Comparison of ENCODE assay signal across 8 cellular contexts in genomic region chr3:134197681-134198261, GRCh38. TPM values are rescaled to one million over a fixed set of nuclear protein-coding genes. Genes with fewer than 3 reads are reported as not detected.
DNase-seq lines count a peak whose midpoint lies in the region; ATAC-seq and TF ChIP-seq lines count a peak whose summit lies in the region.

No MANE protein-coding gene starts in this region.

- H3K9me3 Mint-ChIP-seq in CD14-positive monocyte = peaks cover 4 to 8% (median 6%) of the 10 kb centered on the region in 7 donors
- peaks cover 4% of the 10 kb centered on the region for H3K9me3 Mint-ChIP-seq in activated CD4-positive, alpha-beta memory T cell treated with anti-CD3 and anti-CD28 coated beads for 36 hours

- CTCF ChIA-PET in activated CD4-positive, alpha-beta memory T cell treated with anti-CD3 and anti-CD28 coated beads for 36 hours (lab: Charles Lee) = interaction anchor here (0.6 to 6.5 kb wide), 12 partner anchors 12 to 289 kb away, joined by 3 to 53 read pairs (median 5); partner anchors contain the start of genes ANAPC13 and CEP63

- H3K4me3 Mint-ChIP-seq in CD14-positive monocyte = no peak overlapping the region
- no peak overlapping the region for H3K4me3 Mint-ChIP-seq in activated CD4-positive, alpha-beta memory T cell treated with anti-CD3 and anti-CD28 coated beads for 36 hours

- peaks cover 52% of the 10 kb centered on the region in 2 donors for H3K36me3 Mint-ChIP-seq in CD14-positive monocyte
- H3K36me3 Mint-ChIP-seq in activated CD4-positive, alpha-beta memory T cell treated with anti-CD3 and anti-CD28 coated beads for 36 hours = peaks cover 24% of the 10 kb centered on the region

- no peak overlapping the region for H3K4me3 ChIP-seq in choroid plexus epithelial cell (ENCODE audit: low read depth, low read length)
- H3K4me3 ChIP-seq in right lobe of liver = no peak overlapping the region
- no peak overlapping the region for H3K4me3 ChIP-seq in aorta (ENCODE audit: low read length in 2 of 2)

- intact Hi-C loops in CD14-positive monocyte (cut with micrococcal nuclease) = no loop called here
- intact Hi-C loops in right lobe of liver (cut with DNase I) = no loop called here
- intact Hi-C loops in aorta (cut with DNase I) = loop anchor here in 1 of 2 donors (5.0 kb wide), 2 partner anchors 275 to 295 kb away; no protein-coding TSS in a partner anchor
- intact Hi-C loops in activated CD4-positive, alpha-beta memory T cell treated with anti-CD3 and anti-CD28 coated beads for 36 hours (cut with micrococcal nuclease) = loop anchor here (1.0 to 5.0 kb wide), 3 partner anchors 15 to 277 kb away; no protein-coding TSS in a partner anchor

- ATAC-seq in GM18517 (IDR thresholded peaks at IDR 0.05; ENCODE audit: unreplicated experiment) (peak; percentile 85), right lobe of liver (peak; percentile 78 to 92 (median 80)), aorta (ENCODE audit: low FRiP score) (peak; percentile 79)

- TF ChIP-seq CTCF in CD14-positive monocyte (IDR thresholded peaks at IDR 0.05) = peak; percentile 70
- peak; percentile 74 for TF ChIP-seq CTCF in choroid plexus epithelial cell (conservative IDR thresholded peaks at IDR 0.05; ENCODE audit: low read depth, low read length)
- peak; percentile 69 to 81 (median 74) for TF ChIP-seq CTCF in right lobe of liver (IDR thresholded peaks at IDR 0.05)

- H3K4me1 ChIP-seq in right lobe of liver (no peaks in the 10 kb centered on the region), aorta (ENCODE audit: control insufficient read depth in 1 of 2, insufficient read depth in 2 of 2, low read length in 2 of 2) (no peaks in the 10 kb centered on the region)

- WGBS in right lobe of liver (ENCODE audit: insufficient coverage, low coverage, low lambda C conversion rate, missing lambda C conversion rate) = 0% methylated on average over 2 of the region's 2 CpGs
- 5 to 6% methylated on average over 2 of the region's 2 CpGs for WGBS in aorta, 2 donors

- H3K27me3 Mint-ChIP-seq in CD14-positive monocyte (ENCODE audit: low read depth in 3 of 3) = no peaks in the 10 kb centered on the region
- H3K27me3 Mint-ChIP-seq in activated CD4-positive, alpha-beta memory T cell treated with anti-CD3 and anti-CD28 coated beads for 36 hours = no peaks in the 10 kb centered on the region

- no peak overlapping the region for H3K27ac Mint-ChIP-seq in CD14-positive monocyte
- no peak overlapping the region for H3K27ac Mint-ChIP-seq in activated CD4-positive, alpha-beta memory T cell treated with anti-CD3 and anti-CD28 coated beads for 36 hours

- H3K27ac ChIP-seq in right lobe of liver (no peak overlapping the region), aorta (ENCODE audit: low read depth in 1 of 2, low read length in 2 of 2) (no peak overlapping the region)

- no peak for TF ChIP-seq POLR2A in right lobe of liver (IDR thresholded peaks at IDR 0.05)

- H3K36me3 ChIP-seq in right lobe of liver (peaks cover 0 to 5% (median 1%) of the 10 kb centered on the region in 4 donors), aorta (ENCODE audit: control insufficient read depth in 1 of 2, insufficient read depth in 2 of 2, low read length in 1 of 2) (peaks cover 4 to 6% of the 10 kb centered on the region in 2 donors)

- H3K27me3 ChIP-seq in right lobe of liver (no peaks in the 10 kb centered on the region), aorta (ENCODE audit: control insufficient read depth in 1 of 2, insufficient read depth in 2 of 2, low read length in 1 of 2) (no peaks in the 10 kb centered on the region)

- H3K4me1 Mint-ChIP-seq in CD14-positive monocyte = no peaks in the 10 kb centered on the region
- peaks cover 10% of the 10 kb centered on the region for H3K4me1 Mint-ChIP-seq in activated CD4-positive, alpha-beta memory T cell treated with anti-CD3 and anti-CD28 coated beads for 36 hours (ENCODE audit: low read depth)

- DNase-seq in CD14-positive monocyte (ENCODE audit: low spot score) (no peak), HT1080 (ENCODE audit: low read depth) (peak; percentile 78), OCI-M2 (lab: John Stamatoyannopoulos, UW; ENCODE audit: unreplicated experiment) (peak; percentile 6), choroid plexus epithelial cell (ENCODE audit: low read depth) (peak; percentile 81), right lobe of liver (no peak), aorta (no peak)
- no peak for DNase-seq in activated CD4-positive, alpha-beta memory T cell treated with anti-CD3 and anti-CD28 coated beads for 36 hours

- H3K9me3 ChIP-seq in right lobe of liver = no peaks in the 10 kb centered on the region
- H3K9me3 ChIP-seq in aorta (ENCODE audit: control insufficient read depth, low read length) = no peaks in the 10 kb centered on the region

- POLR2A ChIA-PET in activated CD4-positive, alpha-beta memory T cell treated with anti-CD3 and anti-CD28 coated beads for 36 hours (lab: Charles Lee) = interaction anchor here (0.6 kb wide), 1 partner anchor 281 kb away, joined by 5 read pairs; no protein-coding TSS in a partner anchor

RNA-seq across cellular contexts. Expression of gene RYK, which starts 52.9 kb away (rescaled TPM):
- polyA plus RNA-seq in CD14-positive monocyte = 1 to 10 TPM; 3.5 to 5.0 TPM
- total RNA-seq in HT1080 (2014; rRNA removed; shearing (Covaris generic)) = 111 and 115 TPM in 2 replicates
- polyA plus RNA-seq in HT1080 (2015; cell fraction: cytosol; rRNA removed) = 102 and 119 TPM in 2 replicates
- 151 and 171 TPM in 2 replicates for polyA plus RNA-seq in HT1080 (2015; cell fraction: nucleus; rRNA removed)
- total RNA-seq in right lobe of liver = 10 to 100 TPM; 15.9 to 28.5 (median 17.9) TPM
- total RNA-seq in aorta = 10 to 100 TPM; 71.8 to 73.5 TPM
- 10 to 100 TPM; 35.9 to 48.9 TPM for polyA plus RNA-seq in aorta
- 10 to 100 TPM; 16.7 to 17.6 TPM for total RNA-seq in activated CD4-positive, alpha-beta memory T cell treated with anti-CD3 and anti-CD28 coated beads for 36 hours

Comparison
In these comparisons a context has a peak if more than half of its experiments do, and no peak if none do; other contexts are left out.
1. DNase-seq: peak in HT1080 (single experiment), OCI-M2 (single experiment) and choroid plexus epithelial cell (single experiment); none in CD14-positive monocyte (single experiment), right lobe of liver (0 of 3), aorta (0 of 2) and activated CD4-positive, alpha-beta memory T cell treated with anti-CD3 and anti-CD28 coated beads for 36 hours (single experiment).
2. Peak in every context shown above with its lines, with median percentiles within 50 percentile points of each other: CTCF ChIP-seq and ATAC-seq.